8 cellular contexts compared by ENCODE assay signal in the genomic region with DNA sequence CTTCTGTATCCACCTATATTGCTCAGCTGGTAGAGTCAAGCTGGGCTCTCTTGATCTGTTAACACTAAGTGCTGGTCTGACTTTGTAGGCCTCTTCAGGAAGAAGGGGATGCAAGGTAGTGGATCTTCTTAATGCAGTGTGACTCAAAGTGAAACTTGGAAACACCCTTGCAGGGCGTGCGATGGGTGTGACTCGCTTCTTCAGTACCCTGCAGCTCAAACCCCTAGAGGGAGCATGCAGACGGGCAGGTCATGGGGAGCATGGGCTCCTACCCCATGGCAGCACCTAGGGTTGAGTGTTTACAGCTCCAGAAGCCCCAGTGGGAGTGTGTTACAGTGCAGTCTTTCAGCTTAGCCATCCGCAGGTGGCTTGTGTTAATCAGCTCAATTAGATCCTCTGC. TPM values are rescaled to one million over a fixed set of nuclear protein-coding genes. Genes with fewer than 3 reads are reported as not detected.
A peak's percentile ranks its signal among the peaks of the same experiment; 100 is the strongest.
DNase-seq lines count a peak whose midpoint lies in the region; ATAC-seq, FAIRE-seq and TF ChIP-seq lines count a peak whose summit lies in the region.

No MANE protein-coding gene starts in this region.

- no peaks in the 10 kb centered on the region for H3K27me3 Mint-ChIP-seq in activated naive CD8-positive, alpha-beta T cell

- intact Hi-C loops in left ventricle myocardium superior (cut with micrococcal nuclease), result no loop called here

- H3K4me1 Mint-ChIP-seq in activated naive CD8-positive, alpha-beta T cell (ENCODE audit: low read depth), result peaks cover 34% of the 10 kb centered on the region

- TF ChIP-seq CTCF in coronary artery (IDR thresholded peaks at IDR 0.05), result no peak

- H3K36me3 Mint-ChIP-seq in activated naive CD8-positive, alpha-beta T cell, result peaks cover 9% of the 10 kb centered on the region

- DNase-seq in GM12891 (ENCODE audit: insufficient read length, low spot score), result peak; percentile 20
- DNase-seq in RPMI7951 (ENCODE audit: low read depth), result peak; percentile 37
- DNase-seq in stimulated activated CD8-positive, alpha-beta memory T cell treated with anti-CD3 and anti-CD28 coated beads, Interleukin-15, amount 100 ng/mL, for 48 hours (ENCODE audit: low read depth in 2 of 2), result peak; percentile 48 to 60
- no peak for DNase-seq in left ventricle myocardium superior
- no peak for DNase-seq in coronary artery (ENCODE audit: low spot score)
- no peak for DNase-seq in SHP77 treated with DMSO at 0.1 percent for 48 hours (lab: John Stamatoyannopoulos, UW)

- peak overlapping the region; percentile 66 for H3K27ac Mint-ChIP-seq in activated naive CD8-positive, alpha-beta T cell

- peak overlapping the region; percentile 9 for H3K4me3 Mint-ChIP-seq in activated naive CD8-positive, alpha-beta T cell

- peak; percentile 93 for FAIRE-seq in GM12891 (lab: Jason Lieb, UNC)

- TF ChIP-seq POLR2A in GM12891 (IDR thresholded peaks at IDR 0.05; ENCODE audit: low read depth, low read length), result no peak

- no peak overlapping the region for H3K27ac ChIP-seq in coronary artery

- H3K4me3 ChIP-seq in coronary artery, result no peak overlapping the region

- ATAC-seq in HG02571 (IDR thresholded peaks at IDR 0.05; ENCODE audit: unreplicated experiment) (peak; percentile 96), left ventricle myocardium superior (no peak)

- H3K9me3 Mint-ChIP-seq in activated naive CD8-positive, alpha-beta T cell (ENCODE audit: low read depth), result peaks cover 4% of the 10 kb centered on the region

TF ChIP-seq in GM12891, 5 proteins besides CTCF, POLR2A, EP300 and RAD21:
- no peak for TF ChIP-seq SPI1 (IDR thresholded peaks at IDR 0.05; ENCODE audit: low read depth, low read length)
- no peak; the same call in 1 of the 2 replicates for TF ChIP-seq POU2F2 (IDR thresholded peaks at IDR 0.05; ENCODE audit: low read depth, low read length)
- TF ChIP-seq POLR2AphosphoS5 (IDR thresholded peaks at IDR 0.05; ENCODE audit: low read depth, low read length), result no peak
- no peak for TF ChIP-seq PAX5 (IDR thresholded peaks at IDR 0.05; ENCODE audit: insufficient read depth, low read length, severe bottlenecking)
- TF ChIP-seq TAF1 (IDR thresholded peaks at IDR 0.05; ENCODE audit: low read depth, low read length), result no peak

RNA-seq across cellular contexts. Expression of a gene that starts 0.8 kb away (rescaled TPM):
- polyA plus RNA-seq in GM12891 (2012; ENCODE audit: low read depth, missing spikeins), result not detected
- 0.96 and 1.2 TPM in 2 replicates for total RNA-seq in RPMI7951 (2014; rRNA removed; shearing (Covaris generic))
- 0.32 TPM for total RNA-seq in left ventricle myocardium superior

Comparison
In these comparisons a context has a peak if more than half of its experiments do, and no peak if none do; other contexts are left out.
1. DNase-seq: peak in GM12891 (single experiment), RPMI7951 (single experiment) and stimulated activated CD8-positive, alpha-beta memory T cell treated with anti-CD3 and anti-CD28 coated beads, Interleukin-15, amount 100 ng/mL, for 48 hours (2 of 2); none in left ventricle myocardium superior (single experiment), coronary artery (single experiment) and SHP77 treated with DMSO at 0.1 percent for 48 hours (single experiment).